In the genomic region with DNA sequence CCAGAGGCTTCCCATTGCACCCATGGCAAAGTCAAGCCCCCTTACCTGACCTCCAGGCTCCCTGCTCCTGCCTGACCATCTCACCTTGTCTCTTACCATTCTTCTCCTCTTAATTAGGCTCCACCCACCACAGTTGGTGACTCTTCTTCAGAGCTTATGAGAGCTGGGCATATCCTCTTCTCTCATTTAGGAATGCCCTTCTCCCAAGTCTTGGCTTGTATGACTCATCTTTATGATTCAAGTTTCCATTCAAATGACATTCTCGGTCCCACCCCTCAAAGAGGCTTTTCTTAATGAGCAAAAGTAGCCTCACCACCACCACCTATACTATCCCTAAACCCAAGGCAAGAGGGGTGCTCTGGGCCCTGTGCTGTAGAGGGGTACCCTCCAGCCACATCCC, we compare ENCODE assay signal across 18 cellular contexts. TPM values are rescaled to one million over a fixed set of nuclear protein-coding genes. Genes with fewer than 3 reads are reported as not detected.
DNase-seq lines count a peak whose midpoint lies in the region; ATAC-seq and TF ChIP-seq lines count a peak whose summit lies in the region.
"Had no signal": no experiment of that assay in that cellular context is flagged by ENCODE, and none has a peak within 500 bp of the region (broad histone marks: within the 10 kb centered on the region; RNA-seq: fewer than 3 reads in every experiment).

No MANE protein-coding gene starts in this region.

- no peak for TF ChIP-seq CTCF in RWPE1 (conservative IDR thresholded peaks at IDR 0.05; ENCODE audit: low read depth)

- DNase-seq in GM03348 (ENCODE audit: low spot score), result peak; percentile 9
- DNase-seq in RWPE1 (ENCODE audit: low spot score), result peak; percentile 26
- peak; percentile 16 for DNase-seq in epithelial cell of prostate (ENCODE audit: low read depth, low spot score)
- no peak for DNase-seq in T-helper 1 cell
- DNase-seq in ureter (ENCODE audit: low spot score), result no peak
- DNase-seq: activated CD4-positive, alpha-beta T cell treated with anti-CD3 and anti-CD28 coated beads, Interleukin-2, amount 50 U/mL, for 4 hours; activated effector memory CD4-positive, alpha-beta T cell treated with anti-CD3 and anti-CD28 coated beads, Interleukin-2, amount 50 U/mL, for 16 hours; AML-193; amniotic stem cell; CD8-positive, alpha-beta memory T cell; effector memory CD4-positive, alpha-beta T cell; left lung; NCI-H187; NCI-H345; PC-9 had no signal

- POLR2A ChIA-PET in RWPE1 (lab: Yijun Ruan, JAX; ENCODE audit: low non-redundant PET), result no interaction called here

- ATAC-seq in HG02642 (IDR thresholded peaks at IDR 0.05; ENCODE audit: poor library complexity, unreplicated experiment), result no peak
- ATAC-seq: left lung; stimulated activated effector memory CD8-positive, alpha-beta T cell treated with anti-CD3 and anti-CD28 coated beads, Interleukin-12 subunit alpha, Interleukin-12 subunit beta, amount 100 ng/mL, for 72 hours had no signal

- H3K27ac ChIP-seq in RWPE1 (no peak overlapping the region), epithelial cell of prostate (no peak overlapping the region), temporal lobe (ENCODE audit: low read depth, low read length) (peak overlapping the region; percentile 14)
- H3K27ac ChIP-seq: left lung, PC-9 had no signal

- CTCF ChIA-PET in RWPE1 (lab: Yijun Ruan, JAX), result no interaction called here

RNA-seq across cellular contexts. Expression of gene NUDT16, which starts 55.3 kb away (rescaled TPM):
- total RNA-seq in temporal lobe (12.0 TPM), ureter (30.0 TPM)

Comparison
In these comparisons a context has a peak if more than half of its experiments do, and no peak if none do; other contexts are left out.
1. DNase-seq: peak in GM03348 (single experiment), RWPE1 (single experiment) and epithelial cell of prostate (single experiment); none in T-helper 1 cell (0 of 5) and ureter (single experiment).